1 cellular context compared by ENCODE assay signal in the genomic region with DNA sequence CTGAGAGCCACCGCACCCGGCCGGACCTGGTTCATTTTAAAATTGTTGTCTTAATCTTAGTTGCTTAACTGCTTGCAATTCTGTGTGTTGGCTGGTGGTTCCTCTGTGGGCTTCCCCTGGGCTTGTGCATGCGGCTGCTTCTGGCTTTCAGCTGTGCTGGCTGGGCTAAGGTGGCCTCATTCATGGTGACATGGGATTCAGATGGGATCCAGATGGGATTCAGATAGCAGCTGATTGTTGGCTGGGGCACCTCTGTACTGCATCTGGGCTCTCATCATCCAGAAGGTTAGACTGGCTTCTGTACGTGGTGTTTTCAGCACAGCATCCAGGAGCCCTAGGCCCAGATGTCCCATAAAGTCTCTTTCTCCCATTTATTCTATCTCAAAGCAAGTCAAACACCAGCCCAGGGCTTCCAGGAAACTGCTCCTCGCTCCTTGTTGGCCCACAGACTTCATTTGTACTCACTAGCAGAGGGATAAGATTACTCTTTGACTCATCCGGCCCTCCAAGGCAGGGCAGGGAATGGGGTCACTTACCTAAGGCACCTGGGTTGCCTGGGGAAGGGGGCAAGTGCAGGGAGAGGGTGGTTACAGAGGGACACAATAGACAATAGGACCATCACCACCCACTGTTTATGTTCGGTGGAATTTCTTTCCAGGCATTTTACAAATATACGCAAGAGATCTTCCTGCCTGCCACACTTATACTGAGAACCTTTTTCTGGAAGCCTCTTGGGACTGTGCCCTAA.
TF ChIP-seq lines count a peak whose summit lies in the region.

No MANE protein-coding gene starts in this region.

TF ChIP-seq in HCT116, 20 proteins besides CTCF, POLR2A, EP300 and RAD21 (continued from another document):
- TF ChIP-seq, protein P1, sequence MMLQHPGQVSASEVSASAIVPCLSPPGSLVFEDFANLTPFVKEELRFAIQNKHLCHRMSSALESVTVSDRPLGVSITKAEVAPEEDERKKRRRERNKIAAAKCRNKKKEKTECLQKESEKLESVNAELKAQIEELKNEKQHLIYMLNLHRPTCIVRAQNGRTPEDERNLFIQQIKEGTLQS (IDR thresholded peaks at IDR 0.05), result no peak
- TF ChIP-seq EZH2 (IDR thresholded peaks at IDR 0.05) (no peak), ZFX (IDR thresholded peaks at IDR 0.05) (no peak), TCF7L2 (IDR thresholded peaks at IDR 0.05; ENCODE audit: borderline replicate concordance, extremely low read depth, insufficient read depth, insufficient read length) (no peak), ELF1 (IDR thresholded peaks at IDR 0.05; ENCODE audit: borderline replicate concordance, low read depth) (no peak), EGR1 (IDR thresholded peaks at IDR 0.05; ENCODE audit: low read depth) (no peak), POLR2AphosphoS5 (IDR thresholded peaks at IDR 0.05; ENCODE audit: low read depth, low read length) (no peak), JUND (IDR thresholded peaks at IDR 0.05) (no peak)
